In the genomic region with DNA sequence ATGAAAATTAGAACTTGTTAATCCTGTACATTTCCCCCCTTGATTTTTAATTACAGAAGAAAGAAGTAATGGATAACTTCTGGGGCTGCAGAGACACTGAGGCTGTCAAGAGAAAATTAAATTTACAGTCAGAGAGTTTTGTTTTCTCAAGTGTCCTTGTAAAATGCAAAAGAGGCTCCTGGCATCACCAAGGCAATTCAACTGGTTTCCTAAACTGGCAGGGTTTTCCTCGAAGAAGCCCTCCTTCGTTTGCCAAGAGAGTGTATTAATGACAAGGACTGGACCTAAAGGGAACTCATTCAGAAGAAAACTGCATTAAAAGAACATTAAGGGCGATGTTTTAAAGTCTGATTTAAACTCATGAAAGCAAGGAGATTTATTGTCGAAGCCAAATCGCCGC, we compare ENCODE assay signal across 27 cellular contexts.
"Had no signal": no experiment of that assay in that cellular context is flagged by ENCODE, and none has a peak within 500 bp of the region (broad histone marks: within the 10 kb centered on the region; RNA-seq: fewer than 3 reads in every experiment).

No MANE protein-coding gene starts in this region.

- H3K4me3 ChIP-seq: esophagus muscularis mucosa, gastrocnemius medialis, heart left ventricle had no signal

- H3K27ac ChIP-seq: brain microvascular endothelial cell, esophagus muscularis mucosa, foreskin keratinocyte, gastrocnemius medialis, heart left ventricle had no signal

- DNase-seq: activated CD4-positive, alpha-beta memory T cell treated with anti-CD3 and anti-CD28 coated beads, Interleukin-2, amount 10 ng/mL, durations not matched to agents 7 days and 5 days; activated CD4-positive, alpha-beta T cell treated with anti-CD3 and anti-CD28 coated beads for 1 hour; activated CD4-positive, alpha-beta T cell treated with anti-CD3 and anti-CD28 coated beads for 4 hours; activated CD4-positive, alpha-beta T cell treated with anti-CD3 and anti-CD28 coated beads, Interleukin-2, amount 10 ng/mL, durations not matched to agents 7 days and 5 days; activated CD4-positive, alpha-beta T cell treated with anti-CD3 and anti-CD28 coated beads, Interleukin-2, amount 50 U/mL, for 4 hours; activated CD8-positive, alpha-beta memory T cell treated with anti-CD3 and anti-CD28 coated beads, Interleukin-2, amount 50 U/mL, for 48 hours; activated gamma-delta T cell; activated naive CD4-positive, alpha-beta T cell; activated naive CD4-positive, alpha-beta T cell treated with anti-CD3 and anti-CD28 coated beads, Interleukin-2, amount 10 ng/mL, durations not matched to agents 7 days and 5 days; activated naive CD8-positive, alpha-beta T cell treated with anti-CD3 and anti-CD28 coated beads, Interleukin-2, amount 10 ng/mL, durations not matched to agents 7 days and 5 days; activated T-cell treated with anti-CD3 and anti-CD28 coated beads for 4 hours; activated T-cell treated with anti-CD3 and anti-CD28 coated beads, Interleukin-2, amount 50 U/mL, for 24 hours; activated T-cell treated with anti-CD3 and anti-CD28 coated beads, Interleukin-2, amount 50 U/mL, for 72 hours; brain microvascular endothelial cell; cortex of kidney; dermis blood vessel endothelial cell; effector CD4-positive, alpha-beta T cell; effector memory CD8-positive, alpha-beta T cell; erythroblast; gastrocnemius medialis; glutamatergic neuron; heart left ventricle; T-helper 1 cell; T-helper 17 cell; T1000 had no signal

- H3K9me3 ChIP-seq: esophagus muscularis mucosa, gastrocnemius medialis, heart left ventricle had no signal

- H3K36me3 ChIP-seq: brain microvascular endothelial cell, esophagus muscularis mucosa, gastrocnemius medialis, heart left ventricle had no signal

- H3K27me3 ChIP-seq: brain microvascular endothelial cell, esophagus muscularis mucosa, foreskin keratinocyte had no signal

- H3K4me1 ChIP-seq: esophagus muscularis mucosa, gastrocnemius medialis, heart left ventricle had no signal
